Comparison of ENCODE assay signal across 1 cellular context in genomic region chr2:150135223-150135883, GRCh38.
TF ChIP-seq lines count a peak whose summit lies in the region.

No MANE protein-coding gene starts in this region.

TF ChIP-seq in HepG2, 621 proteins besides CTCF, POLR2A, EP300 and RAD21:
- TF ChIP-seq FOSL1 (CRISPR knock-in tag; IDR thresholded peaks at IDR 0.05; ENCODE audit: borderline replicate concordance), result no peak
- no peak for TF ChIP-seq HDAC6 (IDR thresholded peaks at IDR 0.05; ENCODE audit: low read depth, low read length)
- TF ChIP-seq ISL2 (CRISPR knock-in tag; IDR thresholded peaks at IDR 0.05), result no peak
- no peak for TF ChIP-seq CCAR2 (optimal IDR thresholded peaks at IDR 0.05; ENCODE audit: low read depth, low read length)
- TF ChIP-seq NBN (conservative IDR thresholded peaks at IDR 0.05), result no peak
- TF ChIP-seq ZNF337 (CRISPR knock-in tag; IDR thresholded peaks at IDR 0.05; ENCODE audit: borderline replicate concordance, low read depth), result no peak
- TF ChIP-seq HNF4A (CRISPR knock-in tag; IDR thresholded peaks at IDR 0.05), result peak; percentile 37; the same call in 1 of the 2 replicates
- no peak for TF ChIP-seq NFYB (CRISPR knock-in tag; IDR thresholded peaks at IDR 0.05)
- no peak for TF ChIP-seq IKZF1 (IDR thresholded peaks at IDR 0.05)
- peak; percentile 78 for TF ChIP-seq ZNF644 (CRISPR knock-in tag; IDR thresholded peaks at IDR 0.05; ENCODE audit: low read depth)
- no peak for TF ChIP-seq RBAK (CRISPR knock-in tag; IDR thresholded peaks at IDR 0.05)
- TF ChIP-seq ATF2 (CRISPR knock-in tag; IDR thresholded peaks at IDR 0.05), result no peak
- TF ChIP-seq CREB1 (IDR thresholded peaks at IDR 0.05), result peak; percentile 57
- no peak for TF ChIP-seq CREB1 (CRISPR knock-in tag; IDR thresholded peaks at IDR 0.05)
- TF ChIP-seq KLF12 (CRISPR knock-in tag; IDR thresholded peaks at IDR 0.05; ENCODE audit: borderline replicate concordance), result no peak
- TF ChIP-seq, protein P1, sequence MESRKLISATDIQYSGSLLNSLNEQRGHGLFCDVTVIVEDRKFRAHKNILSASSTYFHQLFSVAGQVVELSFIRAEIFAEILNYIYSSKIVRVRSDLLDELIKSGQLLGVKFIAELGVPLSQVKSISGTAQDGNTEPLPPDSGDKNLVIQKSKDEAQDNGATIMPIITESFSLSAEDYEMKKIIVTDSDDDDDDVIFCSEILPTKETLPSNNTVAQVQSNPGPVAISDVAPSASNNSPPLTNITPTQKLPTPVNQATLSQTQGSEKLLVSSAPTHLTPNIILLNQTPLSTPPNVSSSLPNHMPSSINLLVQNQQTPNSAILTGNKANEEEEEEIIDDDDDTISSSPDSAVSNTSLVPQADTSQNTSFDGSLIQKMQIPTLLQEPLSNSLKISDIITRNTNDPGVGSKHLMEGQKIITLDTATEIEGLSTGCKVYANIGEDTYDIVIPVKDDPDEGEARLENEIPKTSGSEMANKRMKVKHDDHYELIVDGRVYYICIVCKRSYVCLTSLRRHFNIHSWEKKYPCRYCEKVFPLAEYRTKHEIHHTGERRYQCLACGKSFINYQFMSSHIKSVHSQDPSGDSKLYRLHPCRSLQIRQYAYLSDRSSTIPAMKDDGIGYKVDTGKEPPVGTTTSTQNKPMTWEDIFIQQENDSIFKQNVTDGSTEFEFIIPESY (CRISPR knock-in tag; IDR thresholded peaks at IDR 0.05), result no peak
- TF ChIP-seq NFE2L1 (CRISPR knock-in tag; IDR thresholded peaks at IDR 0.05; ENCODE audit: borderline replicate concordance), result no peak
- TF ChIP-seq, protein P2, sequence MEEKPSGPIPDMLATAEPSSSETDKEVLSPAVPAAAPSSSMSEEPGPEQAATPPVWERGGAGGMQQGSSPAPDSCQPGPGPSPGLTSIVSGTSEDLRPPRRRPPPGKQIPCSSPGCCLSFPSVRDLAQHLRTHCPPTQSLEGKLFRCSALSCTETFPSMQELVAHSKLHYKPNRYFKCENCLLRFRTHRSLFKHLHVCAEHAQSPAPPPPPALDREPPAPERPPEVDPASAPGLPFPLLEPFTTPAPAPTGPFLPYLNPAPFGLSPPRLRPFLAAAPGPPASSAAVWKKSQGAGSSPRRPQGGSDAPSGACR (CRISPR knock-in tag; IDR thresholded peaks at IDR 0.05), result no peak
- TF ChIP-seq, protein P3, sequence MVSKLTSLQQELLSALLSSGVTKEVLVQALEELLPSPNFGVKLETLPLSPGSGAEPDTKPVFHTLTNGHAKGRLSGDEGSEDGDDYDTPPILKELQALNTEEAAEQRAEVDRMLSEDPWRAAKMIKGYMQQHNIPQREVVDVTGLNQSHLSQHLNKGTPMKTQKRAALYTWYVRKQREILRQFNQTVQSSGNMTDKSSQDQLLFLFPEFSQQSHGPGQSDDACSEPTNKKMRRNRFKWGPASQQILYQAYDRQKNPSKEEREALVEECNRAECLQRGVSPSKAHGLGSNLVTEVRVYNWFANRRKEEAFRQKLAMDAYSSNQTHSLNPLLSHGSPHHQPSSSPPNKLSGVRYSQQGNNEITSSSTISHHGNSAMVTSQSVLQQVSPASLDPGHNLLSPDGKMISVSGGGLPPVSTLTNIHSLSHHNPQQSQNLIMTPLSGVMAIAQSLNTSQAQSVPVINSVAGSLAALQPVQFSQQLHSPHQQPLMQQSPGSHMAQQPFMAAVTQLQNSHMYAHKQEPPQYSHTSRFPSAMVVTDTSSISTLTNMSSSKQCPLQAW (CRISPR knock-in tag; IDR thresholded peaks at IDR 0.05), result no peak
- no peak for TF ChIP-seq MEF2D (CRISPR knock-in tag; IDR thresholded peaks at IDR 0.05)
- 0 out of 2 replicates have a peak, but pooled peaks have one; percentile 3 for TF ChIP-seq CEBPB (IDR thresholded peaks at IDR 0.05; ENCODE audit: borderline replicate concordance, low read depth, low read length)
- 0 out of 2 replicates have a peak, but pooled peaks have one; percentile 7 for TF ChIP-seq FOSL2 (CRISPR knock-in tag; IDR thresholded peaks at IDR 0.05)
- TF ChIP-seq GLI4 (CRISPR knock-in tag; IDR thresholded peaks at IDR 0.05; ENCODE audit: borderline replicate concordance), result no peak
- peak; percentile 87 for TF ChIP-seq ATF7 (IDR thresholded peaks at IDR 0.05)
- TF ChIP-seq ATF7 (CRISPR knock-in tag; IDR thresholded peaks at IDR 0.05), result no peak
